ENCODE assay signal across 8 cellular contexts in genomic region chr11:121464352-121464946, GRCh38. TPM values are rescaled to one million over a fixed set of nuclear protein-coding genes. Genes with fewer than 3 reads are reported as not detected.
DNase-seq lines count a peak whose midpoint lies in the region; ATAC-seq and TF ChIP-seq lines count a peak whose summit lies in the region.

No MANE protein-coding gene starts in this region.

- H3K27ac ChIP-seq in cingulate gyrus (ENCODE audit: low read depth, low read length) = peak overlapping the region; percentile 66

- H3K36me3 Mint-ChIP-seq in activated CD4-positive, alpha-beta T cell treated with anti-CD3 and anti-CD28 coated beads, Interleukin-2, amount 10 ng/mL, durations not matched to agents 7 days and 5 days (ENCODE audit: low read depth) = peaks cover 60% of the 10 kb centered on the region
- H3K36me3 Mint-ChIP-seq in mesothelial cell of epicardium = no peaks in the 10 kb centered on the region
- peaks cover 0 to under 1% of the 10 kb centered on the region in 2 donors for H3K36me3 Mint-ChIP-seq in stimulated activated naive B cell treated with anti-CD40 and anti-IgM and Interleukin-4, amounts not matched to agents 10 μg/mL and 1 μg/mL and 100 μg/mL, for 72 hours

- DNase-seq in CD1c-positive myeloid dendritic cell (ENCODE audit: extremely low spot score) (peak; percentile 48), LHCN-M2 (ENCODE audit: low read depth) (peak; percentile 78), mesothelial cell of epicardium (ENCODE audit: low spot score in 2 of 2, unreplicated experiment in 2 of 2) (peak in 1 of 2 experiments; percentile 68), NK-92 (lab: John Stamatoyannopoulos, UW; ENCODE audit: unreplicated experiment) (no peak)
- DNase-seq in activated CD4-positive, alpha-beta T cell treated with anti-CD3 and anti-CD28 coated beads, Interleukin-2, amount 10 ng/mL, durations not matched to agents 7 days and 5 days = peak; percentile 77
- DNase-seq in stimulated activated naive B cell treated with anti-CD40 and anti-IgM and Interleukin-4, amounts not matched to agents 10 μg/mL and 1 μg/mL and 100 μg/mL, for 72 hours = peak; percentile 62

- H3K4me1 Mint-ChIP-seq in activated CD4-positive, alpha-beta T cell treated with anti-CD3 and anti-CD28 coated beads, Interleukin-2, amount 10 ng/mL, durations not matched to agents 7 days and 5 days = peaks cover 97% of the 10 kb centered on the region
- peaks cover 73% of the 10 kb centered on the region for H3K4me1 Mint-ChIP-seq in mesothelial cell of epicardium
- peaks cover 65 to 99% of the 10 kb centered on the region in 2 donors for H3K4me1 Mint-ChIP-seq in stimulated activated naive B cell treated with anti-CD40 and anti-IgM and Interleukin-4, amounts not matched to agents 10 μg/mL and 1 μg/mL and 100 μg/mL, for 72 hours

- TF ChIP-seq CTCF in mesothelial cell of epicardium (IDR thresholded peaks at IDR 0.05; ENCODE audit: unreplicated experiment) = no peak

- H3K9me3 Mint-ChIP-seq in activated CD4-positive, alpha-beta T cell treated with anti-CD3 and anti-CD28 coated beads, Interleukin-2, amount 10 ng/mL, durations not matched to agents 7 days and 5 days = peaks cover under 1% of the 10 kb centered on the region
- H3K9me3 Mint-ChIP-seq in mesothelial cell of epicardium = no peaks in the 10 kb centered on the region
- no peaks in the 10 kb centered on the region for H3K9me3 Mint-ChIP-seq in stimulated activated naive B cell treated with anti-CD40 and anti-IgM and Interleukin-4, amounts not matched to agents 10 μg/mL and 1 μg/mL and 100 μg/mL, for 72 hours

- POLR2A ChIA-PET in activated CD4-positive, alpha-beta T cell treated with anti-CD3 and anti-CD28 coated beads, Interleukin-2, amount 10 ng/mL, durations not matched to agents 7 days and 5 days (lab: Charles Lee) = interaction anchor here (0.6 to 1.1 kb wide), 3 partner anchors 9 to 31 kb away, joined by 3 to 5 read pairs (median 3); no protein-coding TSS in a partner anchor

- peak; percentile 39 for ATAC-seq in GM21526 (IDR thresholded peaks at IDR 0.05; ENCODE audit: low FRiP score, unreplicated experiment)
- peak; percentile 56 to 64 for ATAC-seq in stimulated activated naive B cell treated with anti-CD40 and anti-IgM and Interleukin-4, amounts not matched to agents 10 μg/mL and 1 μg/mL and 100 μg/mL, for 72 hours (replicated peaks)

- H3K4me3 Mint-ChIP-seq in activated CD4-positive, alpha-beta T cell treated with anti-CD3 and anti-CD28 coated beads, Interleukin-2, amount 10 ng/mL, durations not matched to agents 7 days and 5 days = peak overlapping the region; percentile 61
- H3K4me3 Mint-ChIP-seq in mesothelial cell of epicardium = no peak overlapping the region
- peak overlapping the region; percentile 47 to 68 for H3K4me3 Mint-ChIP-seq in stimulated activated naive B cell treated with anti-CD40 and anti-IgM and Interleukin-4, amounts not matched to agents 10 μg/mL and 1 μg/mL and 100 μg/mL, for 72 hours

- CTCF ChIA-PET in activated CD4-positive, alpha-beta T cell treated with anti-CD3 and anti-CD28 coated beads, Interleukin-2, amount 10 ng/mL, durations not matched to agents 7 days and 5 days (lab: Charles Lee) = interaction anchor here (0.6 to 4.9 kb wide), 6 partner anchors 10 to 116 kb away, joined by 3 to 27 read pairs (median 5); partner anchors contain the start of genes SORL1 and SORL1-AS1

- H3K27me3 Mint-ChIP-seq in activated CD4-positive, alpha-beta T cell treated with anti-CD3 and anti-CD28 coated beads, Interleukin-2, amount 10 ng/mL, durations not matched to agents 7 days and 5 days = no peaks in the 10 kb centered on the region
- no peaks in the 10 kb centered on the region for H3K27me3 Mint-ChIP-seq in mesothelial cell of epicardium (ENCODE audit: low read depth)
- H3K27me3 Mint-ChIP-seq in stimulated activated naive B cell treated with anti-CD40 and anti-IgM and Interleukin-4, amounts not matched to agents 10 μg/mL and 1 μg/mL and 100 μg/mL, for 72 hours = no peaks in the 10 kb centered on the region

- peak overlapping the region; percentile 93 for H3K27ac Mint-ChIP-seq in activated CD4-positive, alpha-beta T cell treated with anti-CD3 and anti-CD28 coated beads, Interleukin-2, amount 10 ng/mL, durations not matched to agents 7 days and 5 days
- H3K27ac Mint-ChIP-seq in mesothelial cell of epicardium = peak overlapping the region; percentile 97
- H3K27ac Mint-ChIP-seq in stimulated activated naive B cell treated with anti-CD40 and anti-IgM and Interleukin-4, amounts not matched to agents 10 μg/mL and 1 μg/mL and 100 μg/mL, for 72 hours = peak overlapping the region; percentile 92

RNA-seq across cellular contexts. Expression of gene SORL1, which starts 12.3 kb away (rescaled TPM):
- 0.06 and 0.26 TPM in 2 replicates for total RNA-seq in LHCN-M2 (2014; rRNA removed)
- 0.07 TPM for polyA plus RNA-seq in LHCN-M2 (2012)
- total RNA-seq in activated CD4-positive, alpha-beta T cell treated with anti-CD3 and anti-CD28 coated beads, Interleukin-2, amount 10 ng/mL, durations not matched to agents 7 days and 5 days = 100 to 1,000 TPM; 197 to 207 TPM
- 28.0 to 32.8 TPM (median 29.8 TPM) in 3 replicates for total RNA-seq in mesothelial cell of epicardium

Comparison
In these comparisons a context has a peak if more than half of its experiments do, and no peak if none do; other contexts are left out.
1. RNA of gene SORL1, which starts 12.3 kb away (total RNA-seq): 197 to 207 TPM in activated CD4-positive, alpha-beta T cell treated with anti-CD3 and anti-CD28 coated beads, Interleukin-2, amount 10 ng/mL, durations not matched to agents 7 days and 5 days and 28.0 to 32.8 TPM in mesothelial cell of epicardium; 0.06 to 0.26 TPM in LHCN-M2; every median in the first group is over 10 times any median in the second.
2. Peak in every context shown above with its lines, with median percentiles within 50 percentile points of each other: H3K27ac Mint-ChIP-seq.